In genomic region chr3:148697311-148698189, GRCh38 we compare ENCODE assay signal across 11 cellular contexts. TPM values are rescaled to one million over a fixed set of nuclear protein-coding genes. Genes with fewer than 3 reads are reported as not detected.
DNase-seq lines count a peak whose midpoint lies in the region; ATAC-seq and TF ChIP-seq lines count a peak whose summit lies in the region.
"Had no signal": no experiment of that assay in that cellular context is flagged by ENCODE, and none has a peak within 500 bp of the region (broad histone marks: within the 10 kb centered on the region; RNA-seq: fewer than 3 reads in every experiment).

TSS of gene AGTR1 (plus strand) at chr3:148697903. CDS start at chr3:148741036, 43,133 bp downstream.

- no peaks in the 10 kb centered on the region for H3K4me1 ChIP-seq in ectodermal cell (ENCODE audit: control insufficient read depth, insufficient read depth, low read length)
- no peaks in the 10 kb centered on the region for H3K4me1 ChIP-seq in lower lobe of right lung
- H3K4me1 ChIP-seq in upper lobe of left lung, result peaks cover 0 to 11% (median 0%) of the 10 kb centered on the region in 4 donors

- intact Hi-C loops in lower lobe of right lung (cut with DNase I), result no loop called here

- peak in 2 of 4 donors; percentile 17 to 57 for TF ChIP-seq POLR2A in upper lobe of left lung (IDR thresholded peaks at IDR 0.05)

- 2 to 3% methylated on average over 61 of the region's 61 CpGs for WGBS in ectodermal cell, 2 experiments
- 5 to 6% methylated on average over 20 to 32 of the region's 61 CpGs for WGBS in upper lobe of left lung, 2 donors

- TF ChIP-seq CTCF in lower lobe of right lung (IDR thresholded peaks at IDR 0.05) (no peak), upper lobe of left lung (IDR thresholded peaks at IDR 0.05) (no peak), GM13977 (IDR thresholded peaks at IDR 0.05; ENCODE audit: extremely low read depth, insufficient read depth, missing control alignments) (no peak)

- DNase-seq in DMS 273 (lab: John Stamatoyannopoulos, UW; ENCODE audit: unreplicated experiment), result peak; percentile 69
- no peak for DNase-seq in DMS 273 treated with DMSO at 0.1 percent for 48 hours (lab: John Stamatoyannopoulos, UW)
- peak; percentile 45 for DNase-seq in lower lobe of right lung
- peak; percentile 21 to 89 for DNase-seq in upper lobe of left lung
- DNase-seq in germinal center (ENCODE audit: low spot score), result no peak
- no peak for DNase-seq in GM13977 (ENCODE audit: low spot score)
- DNase-seq in COLO829 (ENCODE audit: low spot score), result no peak

- H3K27ac ChIP-seq in ectodermal cell (ENCODE audit: insufficient read depth, low read depth, low read length, poor library complexity, severe bottlenecking), result no peak within 1 kb of the TSS
- peak within 1 kb of the TSS; percentile 48 for H3K27ac ChIP-seq in lower lobe of right lung
- H3K27ac ChIP-seq in upper lobe of left lung, result peak within 1 kb of the TSS; percentile 23 to 73 (median 61)
- H3K27ac ChIP-seq: 22Rv1, neutrophil had no signal

- H3K27me3 ChIP-seq in ectodermal cell (ENCODE audit: control insufficient read depth, insufficient read depth, low read length, poor library complexity, severe bottlenecking) (peaks cover 36% of the 10 kb centered on the region), lower lobe of right lung (ENCODE audit: low read depth) (peaks cover 14% of the 10 kb centered on the region), upper lobe of left lung (peaks cover 0 to 7% (median 4%) of the 10 kb centered on the region in 4 donors)

- ATAC-seq in lower lobe of right lung, result peak; percentile 69 to 70
- peak; percentile 51 to 94 for ATAC-seq in upper lobe of left lung (ENCODE audit: low FRiP score in 2 of 2)

- H3K4me3 ChIP-seq in ectodermal cell (ENCODE audit: insufficient read depth, low read depth, low read length) (peak within 1 kb of the TSS; percentile 44), lower lobe of right lung (peak within 1 kb of the TSS; percentile 53), upper lobe of left lung (peak within 1 kb of the TSS in 3 of 4 donors; percentile 43 to 51 (median 49))

- no peak for TF ChIP-seq EP300 in upper lobe of left lung (IDR thresholded peaks at IDR 0.05)

- no peaks in the 10 kb centered on the region for H3K36me3 ChIP-seq in ectodermal cell (ENCODE audit: control insufficient read depth, insufficient read depth, low read length)
- no peaks in the 10 kb centered on the region for H3K36me3 ChIP-seq in lower lobe of right lung
- no peaks in the 10 kb centered on the region for H3K36me3 ChIP-seq in upper lobe of left lung
- H3K36me3 ChIP-seq: neutrophil had no signal

- in situ Hi-C loops in GM13977 (cut with MboI; ENCODE audit: low pct_unique_long_range_greater_than_20kb, low sequenced_read_pairs, unreplicated experiment), result no loop called here

- H3K9me3 ChIP-seq in ectodermal cell (ENCODE audit: control insufficient read depth, low read length) (no peaks in the 10 kb centered on the region), lower lobe of right lung (no peaks in the 10 kb centered on the region), upper lobe of left lung (no peaks in the 10 kb centered on the region)
- H3K9me3 ChIP-seq: neutrophil had no signal

RNA-seq across cellular contexts. Expression of gene AGTR1, which starts in this region (rescaled TPM):
- not detected for polyA plus RNA-seq in ectodermal cell (2013, experiment 1 of 4)
- polyA plus RNA-seq in ectodermal cell (2013, experiment 2 of 4), result not detected
- not detected for polyA plus RNA-seq in ectodermal cell (2013, experiment 3 of 4)
- not detected for polyA plus RNA-seq in ectodermal cell (2013, experiment 4 of 4)
- total RNA-seq in lower lobe of right lung, result 10.8 TPM
- total RNA-seq in upper lobe of left lung, result 1 to 10 TPM; 4.6 to 9.3 (median 5.9) TPM
- total RNA-seq: T-helper 2 cell treated with Interferon-gamma antibody and Interleukin-4, amounts not matched to agents 100 ng/mL and 5 ng/mL, for 36 hours had no signal

Comparison
In these comparisons a context has a peak if more than half of its experiments do, and no peak if none do; other contexts are left out.
1. DNase-seq: peak in DMS 273 (single experiment), lower lobe of right lung (single experiment) and upper lobe of left lung (2 of 2); none in DMS 273 treated with DMSO at 0.1 percent for 48 hours (single experiment), germinal center (single experiment), GM13977 (single experiment) and COLO829 (single experiment).
2. Peak in every context shown above with its lines, with median percentiles within 50 percentile points of each other: H3K4me3 ChIP-seq.